1 cellular context compared by ENCODE assay signal in the genomic region with DNA sequence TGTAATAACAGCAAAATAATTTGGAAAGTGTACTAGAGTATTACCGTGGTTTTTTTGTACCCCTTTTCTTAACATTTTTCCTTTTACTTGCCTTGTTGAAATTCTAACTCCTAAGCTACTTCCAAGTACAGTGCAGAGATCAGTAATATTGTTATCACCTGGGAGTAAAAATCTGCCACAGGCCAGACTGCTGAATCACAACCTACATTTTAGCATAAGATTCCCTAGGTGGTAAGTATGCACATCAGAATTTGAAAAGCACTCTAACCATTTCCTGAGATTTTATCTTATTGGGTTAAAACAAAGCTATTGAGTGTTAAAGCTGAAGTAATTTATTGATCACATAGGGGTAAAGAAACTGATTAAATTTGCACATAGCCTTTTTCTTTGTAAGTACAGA.
TF ChIP-seq lines count a peak whose summit lies in the region.

No MANE protein-coding gene starts in this region.

TF ChIP-seq in HepG2, 621 proteins besides CTCF, POLR2A, EP300 and RAD21:
- TF ChIP-seq, protein P1, sequence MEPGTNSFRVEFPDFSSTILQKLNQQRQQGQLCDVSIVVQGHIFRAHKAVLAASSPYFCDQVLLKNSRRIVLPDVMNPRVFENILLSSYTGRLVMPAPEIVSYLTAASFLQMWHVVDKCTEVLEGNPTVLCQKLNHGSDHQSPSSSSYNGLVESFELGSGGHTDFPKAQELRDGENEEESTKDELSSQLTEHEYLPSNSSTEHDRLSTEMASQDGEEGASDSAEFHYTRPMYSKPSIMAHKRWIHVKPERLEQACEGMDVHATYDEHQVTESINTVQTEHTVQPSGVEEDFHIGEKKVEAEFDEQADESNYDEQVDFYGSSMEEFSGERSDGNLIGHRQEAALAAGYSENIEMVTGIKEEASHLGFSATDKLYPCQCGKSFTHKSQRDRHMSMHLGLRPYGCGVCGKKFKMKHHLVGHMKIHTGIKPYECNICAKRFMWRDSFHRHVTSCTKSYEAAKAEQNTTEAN (CRISPR knock-in tag; conservative IDR thresholded peaks at IDR 0.05): no peak
- no peak for TF ChIP-seq ZBTB1 (CRISPR knock-in tag; IDR thresholded peaks at IDR 0.05; ENCODE audit: borderline replicate concordance)
